Comparison of ENCODE assay signal across 13 cellular contexts in genomic region chr7:11228515-11228914, GRCh38.
DNase-seq lines count a peak whose midpoint lies in the region; ATAC-seq, FAIRE-seq and TF ChIP-seq lines count a peak whose summit lies in the region.
"Had no signal": no experiment of that assay in that cellular context is flagged by ENCODE, and none has a peak within 500 bp of the region (broad histone marks: within the 10 kb centered on the region; RNA-seq: fewer than 3 reads in every experiment).

No MANE protein-coding gene starts in this region.

- no peaks in the 10 kb centered on the region for H3K9me3 Mint-ChIP-seq in mesothelial cell of epicardium
- no peaks in the 10 kb centered on the region for H3K9me3 Mint-ChIP-seq in activated CD8-positive, alpha-beta T cell treated with anti-CD3 and anti-CD28 coated beads, Interleukin-2, amount 10 ng/mL, durations not matched to agents 7 days and 5 days (ENCODE audit: insufficient read depth)

- CTCF ChIA-PET in HepG2 (lab: Yijun Ruan, JAX; ENCODE audit: low intra/inter-chr PET ratio, low total read pairs): no interaction called here
- CTCF ChIA-PET in activated CD8-positive, alpha-beta T cell treated with anti-CD3 and anti-CD28 coated beads, Interleukin-2, amount 10 ng/mL, durations not matched to agents 7 days and 5 days (lab: Charles Lee): interaction anchor here (3.9 kb wide), 1 partner anchor 17 kb away, joined by 19 read pairs; no protein-coding TSS in a partner anchor

- H3K4me1 Mint-ChIP-seq in mesothelial cell of epicardium: peaks cover 27% of the 10 kb centered on the region
- no peaks in the 10 kb centered on the region for H3K4me1 Mint-ChIP-seq in activated CD8-positive, alpha-beta T cell treated with anti-CD3 and anti-CD28 coated beads, Interleukin-2, amount 10 ng/mL, durations not matched to agents 7 days and 5 days (ENCODE audit: low read depth)

- TF ChIP-seq RAD21 in liver (IDR thresholded peaks at IDR 0.05): peak in 1 of 2 donors; percentile 53
- no peak for TF ChIP-seq RAD21 in HepG2 (CRISPR knock-in tag; IDR thresholded peaks at IDR 0.05)

- H3K27ac ChIP-seq in liver (ENCODE audit: low read depth in 1 of 2, low read length in 2 of 2) (peak overlapping the region; percentile 35 to 38), HepG2 (ENCODE audit: extremely low read length, insufficient read depth, low read length) (no peak overlapping the region)

- H3K27ac Mint-ChIP-seq in mesothelial cell of epicardium: no peak overlapping the region
- no peak overlapping the region for H3K27ac Mint-ChIP-seq in activated CD8-positive, alpha-beta T cell treated with anti-CD3 and anti-CD28 coated beads, Interleukin-2, amount 10 ng/mL, durations not matched to agents 7 days and 5 days

- H3K36me3 ChIP-seq in liver (ENCODE audit: control insufficient read depth in 4 of 4, insufficient read depth in 3 of 4, low read depth in 1 of 4, low read length in 3 of 4) (no peaks in the 10 kb centered on the region), HepG2 (replicated peaks in 1 of 2; ENCODE audit: control insufficient read depth in 1 of 2, insufficient read depth in 2 of 2, low read length in 2 of 2) (no peaks in the 10 kb centered on the region), adipocyte (ENCODE audit: control insufficient read depth, insufficient read depth, low read length, severe bottlenecking) (no peaks in the 10 kb centered on the region)

- H3K4me1 ChIP-seq in liver (ENCODE audit: control insufficient read depth in 4 of 4, insufficient read depth in 4 of 4, low read length in 3 of 4): peaks cover 0 to 13% (median 7%) of the 10 kb centered on the region in 4 donors
- no peaks in the 10 kb centered on the region for H3K4me1 ChIP-seq in HepG2 (ENCODE audit: insufficient read depth, low read length)
- H3K4me1 ChIP-seq in adipocyte (ENCODE audit: control insufficient read depth, insufficient read depth, low read length): peaks cover 45% of the 10 kb centered on the region

- intact Hi-C loops in HepG2 (cut with micrococcal nuclease; ENCODE audit: unreplicated experiment): no loop called here

- H3K36me3 Mint-ChIP-seq in mesothelial cell of epicardium: no peaks in the 10 kb centered on the region
- H3K36me3 Mint-ChIP-seq in activated CD8-positive, alpha-beta T cell treated with anti-CD3 and anti-CD28 coated beads, Interleukin-2, amount 10 ng/mL, durations not matched to agents 7 days and 5 days (ENCODE audit: low read depth): no peaks in the 10 kb centered on the region

- H3K9ac ChIP-seq in liver (ENCODE audit: low read depth in 1 of 2, low read length in 2 of 2) (no peak overlapping the region), HepG2 (ENCODE audit: insufficient read depth, low read depth, low read length) (no peak overlapping the region), adipocyte (ENCODE audit: low read length) (peak overlapping the region; percentile 40)

- H4K20me1 ChIP-seq in HepG2 (ENCODE audit: insufficient read depth, low read length): no peaks in the 10 kb centered on the region

- BruUV-seq in HepG2 (replicated peaks; lab: Mats Ljungman, UMichigan): no TSS peak

- no peak for TF ChIP-seq CTCF in liver (IDR thresholded peaks at IDR 0.05; ENCODE audit: low read depth, low read length, missing input control)
- no peak for TF ChIP-seq CTCF in HepG2 (CRISPR knock-in tag; IDR thresholded peaks at IDR 0.05)
- no peak for TF ChIP-seq CTCF in mesothelial cell of epicardium (IDR thresholded peaks at IDR 0.05; ENCODE audit: unreplicated experiment)

- WGBS in liver: 14% methylated on average over 2 of the region's 2 CpGs
- WGBS in HepG2 (ENCODE audit: low lambda C conversion rate): 13% methylated on average over 2 of the region's 2 CpGs

- POLR2A ChIA-PET in HepG2 (lab: Yijun Ruan, JAX): no interaction called here
- POLR2A ChIA-PET in activated CD8-positive, alpha-beta T cell treated with anti-CD3 and anti-CD28 coated beads, Interleukin-2, amount 10 ng/mL, durations not matched to agents 7 days and 5 days (lab: Charles Lee): no interaction called here

- H3K9me3 ChIP-seq in liver (ENCODE audit: control insufficient read depth in 4 of 4, low read length in 3 of 4) (no peaks in the 10 kb centered on the region), HepG2 (ENCODE audit: low read length) (no peaks in the 10 kb centered on the region), adipocyte (ENCODE audit: control insufficient read depth, low read length) (no peaks in the 10 kb centered on the region)

- H3K4me3 ChIP-seq in liver (ENCODE audit: low read depth in 1 of 3, low read length in 3 of 3): no peak overlapping the region
- H3K4me3 ChIP-seq in HepG2 (replicated peaks in 1 of 3; ENCODE audit: insufficient read depth in 1 of 3, low read depth in 2 of 3, low read length in 3 of 3): no peak overlapping the region
- peak overlapping the region; percentile 20 for H3K4me3 ChIP-seq in adipocyte (ENCODE audit: low read length)

- TF ChIP-seq EP300 in HepG2 (IDR thresholded peaks at IDR 0.05; ENCODE audit: low read depth in 2 of 2, low read length in 2 of 2) (no peak), HepG2 (CRISPR knock-in tag; IDR thresholded peaks at IDR 0.05; ENCODE audit: borderline replicate concordance) (no peak)

- no peak for FAIRE-seq in HepG2 (lab: Jason Lieb, UNC)
- FAIRE-seq: endometrium had no signal

- H3K79me2 ChIP-seq in HepG2 (ENCODE audit: insufficient read depth, low read length): no peaks in the 10 kb centered on the region

- H3K27me3 ChIP-seq in liver (ENCODE audit: control insufficient read depth in 4 of 4, insufficient read depth in 4 of 4, low read length in 3 of 4) (no peaks in the 10 kb centered on the region), HepG2 (ENCODE audit: control insufficient read depth in 1 of 2, insufficient read depth in 2 of 2, low read length in 2 of 2) (no peaks in the 10 kb centered on the region; a peak in 1 of 5 replicates), adipocyte (replicated peaks; ENCODE audit: control insufficient read depth, insufficient read depth, low read length) (no peaks in the 10 kb centered on the region)

- DNase-seq in HepG2 (ENCODE audit: low spot score) (no peak), adipocyte (ENCODE audit: low read depth) (no peak), left lobe of liver (ENCODE audit: low spot score) (peak; percentile 85), NK-92 (lab: John Stamatoyannopoulos, UW; ENCODE audit: unreplicated experiment) (no peak), mesothelial cell of epicardium (ENCODE audit: low spot score in 2 of 2, unreplicated experiment in 2 of 2) (no peak)
- DNase-seq in activated CD8-positive, alpha-beta T cell treated with anti-CD3 and anti-CD28 coated beads, Interleukin-2, amount 10 ng/mL, durations not matched to agents 7 days and 5 days: no peak
- DNase-seq in effector CD4-positive, alpha-beta T cell: no peak
- DNase-seq: activated effector memory CD4-positive, alpha-beta T cell treated with anti-CD3 and anti-CD28 coated beads, Interleukin-2, amount 50 U/mL, for 16 hours; AML-193; NCI-H187; stimulated activated naive CD8-positive, alpha-beta T cell treated with anti-CD3 and anti-CD28 coated beads, Interleukin-15, Interleukin-2, amounts not matched to agents 100 U/mL and 50 U/mL, for 24 hours had no signal

- in situ Hi-C loops in HepG2 (cut with HindIII; ENCODE audit: extremely low pct_ligation_motif_present, low pct_unique_long_range_greater_than_20kb): no loop called here

- TF ChIP-seq POLR2A in HepG2 (IDR thresholded peaks at IDR 0.05; ENCODE audit: insufficient read depth in 1 of 2, low read depth in 2 of 2, low read length in 2 of 2): no peak

- H3K4me2 ChIP-seq in HepG2 (ENCODE audit: low read depth, low read length): no peak overlapping the region

- no peaks in the 10 kb centered on the region for H3K27me3 Mint-ChIP-seq in mesothelial cell of epicardium (ENCODE audit: low read depth)
- peaks cover 7% of the 10 kb centered on the region for H3K27me3 Mint-ChIP-seq in activated CD8-positive, alpha-beta T cell treated with anti-CD3 and anti-CD28 coated beads, Interleukin-2, amount 10 ng/mL, durations not matched to agents 7 days and 5 days (ENCODE audit: low read depth)

- no peak overlapping the region for H2AFZ ChIP-seq in HepG2 (ENCODE audit: low read length)

- ATAC-seq in HepG2 (no peak), left lobe of liver (peak; percentile 83)
- ATAC-seq in activated CD8-positive, alpha-beta T cell treated with anti-CD3 and anti-CD28 coated beads, Interleukin-2, amount 10 ng/mL, durations not matched to agents 7 days and 5 days: no peak
- ATAC-seq: stimulated activated naive CD8-positive, alpha-beta T cell treated with anti-CD3 and anti-CD28 coated beads, Interleukin-15, Interleukin-2, amounts not matched to agents 100 U/mL and 50 U/mL, for 24 hours had no signal

- H3K4me3 Mint-ChIP-seq in mesothelial cell of epicardium: no peak overlapping the region
- no peak overlapping the region for H3K4me3 Mint-ChIP-seq in activated CD8-positive, alpha-beta T cell treated with anti-CD3 and anti-CD28 coated beads, Interleukin-2, amount 10 ng/mL, durations not matched to agents 7 days and 5 days

TF ChIP-seq in liver, 16 proteins besides CTCF, POLR2A, EP300 and RAD21 (continues in another document):
- peak; percentile 29 to 50 for TF ChIP-seq JUND (IDR thresholded peaks at IDR 0.05)
- TF ChIP-seq HNF4A (conservative IDR thresholded peaks at IDR 0.05): peak; percentile 30 to 63
- peak; percentile 27 for TF ChIP-seq HNF4G (IDR thresholded peaks at IDR 0.05)
- TF ChIP-seq NR2F2 (IDR thresholded peaks at IDR 0.05): peak; percentile 73
- TF ChIP-seq SP1 (IDR thresholded peaks at IDR 0.05): peak; percentile 74
- no peak for TF ChIP-seq FOXA1 (IDR thresholded peaks at IDR 0.05)

TF ChIP-seq in HepG2, 621 proteins besides CTCF, POLR2A, EP300 and RAD21 (continues in another document):
- TF ChIP-seq KMT2B (CRISPR knock-in tag; IDR thresholded peaks at IDR 0.05) (no peak), KLF13 (CRISPR knock-in tag; IDR thresholded peaks at IDR 0.05) (no peak)
